In genomic region chr6:110392727-110393126, GRCh38 we compare ENCODE assay signal across 21 cellular contexts. TPM values are rescaled to one million over a fixed set of nuclear protein-coding genes. Genes with fewer than 3 reads are reported as not detected.
"Had no signal": no experiment of that assay in that cellular context is flagged by ENCODE, and none has a peak within 500 bp of the region (broad histone marks: within the 10 kb centered on the region; RNA-seq: fewer than 3 reads in every experiment).

No MANE protein-coding gene starts in this region.

- H3K36me3 Mint-ChIP-seq: activated naive CD8-positive, alpha-beta T cell; natural killer cell treated with Interleukin-12 subunit alpha and Interleukin-12 subunit beta and Interleukin-15 and Interleukin-18, amount 100 ng/mL, for 72 hours had no signal

- H3K36me3 ChIP-seq: colonic mucosa had no signal

- H3K4me3 ChIP-seq: colonic mucosa, tibial artery had no signal

- H3K27me3 Mint-ChIP-seq: activated naive CD8-positive, alpha-beta T cell; natural killer cell treated with Interleukin-12 subunit alpha and Interleukin-12 subunit beta and Interleukin-15 and Interleukin-18, amount 100 ng/mL, for 72 hours; stimulated activated naive CD8-positive, alpha-beta T cell treated with anti-CD3 and anti-CD28 coated beads, Interleukin-15, amount 100 ng/mL, for 72 hours had no signal

- H3K27ac Mint-ChIP-seq: activated naive CD8-positive, alpha-beta T cell; activated T-helper 2 cell treated with anti-CD3 and anti-CD28 coated beads, Interferon-gamma antibody, Interleukin-2, Interleukin-4, amounts not matched to agents 10 μg/mL and 5 μg/mL and 100 μg/mL, durations not matched to agents 14 hours and 24 hours and 36 hours; natural killer cell treated with Interleukin-12 subunit alpha and Interleukin-12 subunit beta and Interleukin-15 and Interleukin-18, amount 100 ng/mL, for 72 hours; stimulated activated naive CD8-positive, alpha-beta T cell treated with anti-CD3 and anti-CD28 coated beads, Interleukin-15, amount 100 ng/mL, for 72 hours had no signal

- H3K27ac ChIP-seq: colonic mucosa, parathyroid adenoma, tibial artery, VCaP had no signal

- H3K4me1 ChIP-seq: colonic mucosa, parathyroid adenoma had no signal

- H3K27me3 ChIP-seq: colonic mucosa, tibial artery had no signal

- DNase-seq: activated CD4-positive, alpha-beta T cell treated with anti-CD3 and anti-CD28 coated beads for 1 hour; activated CD8-positive, alpha-beta memory T cell treated with anti-CD3 and anti-CD28 coated beads, Interleukin-2, amount 50 U/mL, for 48 hours; activated naive CD4-positive, alpha-beta T cell; activated T-cell treated with anti-CD3 and anti-CD28 coated beads, Interleukin-2, amount 50 U/mL, for 4 hours; colonic mucosa; erythroblast; foreskin fibroblast; right cardiac atrium; stimulated activated naive CD8-positive, alpha-beta T cell treated with anti-CD3 and anti-CD28 coated beads, Interleukin-15, amount 100 ng/mL, for 72 hours; tibial artery had no signal

- H3K9me3 ChIP-seq: colonic mucosa, tibial artery had no signal

- H3K9ac ChIP-seq: parathyroid adenoma had no signal

- H3K9me3 Mint-ChIP-seq: activated T-cell treated with anti-CD3 and anti-CD28 coated beads, Interleukin-2, amount 50 U/mL, for 4 hours; activated T-helper 2 cell treated with anti-CD3 and anti-CD28 coated beads, Interferon-gamma antibody, Interleukin-2, Interleukin-4, amounts not matched to agents 10 μg/mL and 5 μg/mL and 100 μg/mL, durations not matched to agents 14 hours and 24 hours and 36 hours; natural killer cell treated with Interleukin-12 subunit alpha and Interleukin-12 subunit beta and Interleukin-15 and Interleukin-18, amount 100 ng/mL, for 72 hours; stimulated activated naive CD8-positive, alpha-beta T cell treated with anti-CD3 and anti-CD28 coated beads, Interleukin-15, amount 100 ng/mL, for 72 hours had no signal

- H3K4me3 Mint-ChIP-seq: activated naive CD8-positive, alpha-beta T cell; activated T-cell treated with anti-CD3 and anti-CD28 coated beads, Interleukin-2, amount 50 U/mL, for 4 hours; natural killer cell treated with Interleukin-12 subunit alpha and Interleukin-12 subunit beta and Interleukin-15 and Interleukin-18, amount 100 ng/mL, for 72 hours; stimulated activated naive CD8-positive, alpha-beta T cell treated with anti-CD3 and anti-CD28 coated beads, Interleukin-15, amount 100 ng/mL, for 72 hours had no signal

RNA-seq across cellular contexts. Expression of gene DDO, which starts 22.6 kb away (rescaled TPM):
- total RNA-seq: activated CD8-positive, alpha-beta memory T cell treated with anti-CD3 and anti-CD28 coated beads for 36 hours; activated T-cell treated with anti-CD3 and anti-CD28 coated beads, Interleukin-2, amount 50 U/mL, for 4 hours; activated T-helper 2 cell treated with anti-CD3 and anti-CD28 coated beads, Interferon-gamma antibody, Interleukin-2, Interleukin-4, amounts not matched to agents 10 μg/mL and 5 μg/mL and 100 μg/mL, durations not matched to agents 14 hours and 24 hours and 36 hours; astrocyte; bronchial epithelial cell; T-helper 2 cell treated with Interferon-gamma antibody and Interleukin-4, amounts not matched to agents 100 ng/mL and 5 ng/mL, for 36 hours had no signal

RNA-seq across cellular contexts. Expression of gene METTL24, which starts 34.6 kb away (rescaled TPM):
- total RNA-seq: activated CD8-positive, alpha-beta memory T cell treated with anti-CD3 and anti-CD28 coated beads for 36 hours; activated T-cell treated with anti-CD3 and anti-CD28 coated beads, Interleukin-2, amount 50 U/mL, for 4 hours; activated T-helper 2 cell treated with anti-CD3 and anti-CD28 coated beads, Interferon-gamma antibody, Interleukin-2, Interleukin-4, amounts not matched to agents 10 μg/mL and 5 μg/mL and 100 μg/mL, durations not matched to agents 14 hours and 24 hours and 36 hours; bronchial epithelial cell; glomerular endothelial cell; natural killer cell treated with Interleukin-12 subunit alpha and Interleukin-12 subunit beta and Interleukin-15 and Interleukin-18, amount 100 ng/mL, for 72 hours; pulmonary artery endothelial cell; T-helper 2 cell treated with Interferon-gamma antibody and Interleukin-4, amounts not matched to agents 100 ng/mL and 5 ng/mL, for 36 hours had no signal
